29 cellular contexts compared by ENCODE assay signal in the genomic region with DNA sequence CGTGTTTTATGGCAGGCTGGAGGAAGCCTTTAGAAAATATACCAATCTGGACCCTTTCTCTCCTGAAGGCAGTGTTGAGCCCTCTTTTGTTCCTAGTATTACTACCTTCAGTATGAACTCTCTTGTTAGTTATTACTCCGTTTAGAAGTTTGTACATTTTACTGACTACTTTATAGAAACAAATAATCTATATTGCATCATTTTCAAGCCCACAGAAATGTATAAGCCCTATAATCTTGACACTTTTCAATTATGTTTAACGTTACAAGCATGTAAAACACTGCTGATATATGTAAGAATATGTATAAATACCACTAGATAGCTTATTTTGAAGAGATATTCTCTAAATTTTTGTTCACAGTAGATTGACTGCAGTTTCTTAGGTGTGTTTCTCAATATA.
"Had no signal": no experiment of that assay in that cellular context is flagged by ENCODE, and none has a peak within 500 bp of the region (broad histone marks: within the 10 kb centered on the region; RNA-seq: fewer than 3 reads in every experiment).

No MANE protein-coding gene starts in this region.

- H3K27me3 Mint-ChIP-seq: stimulated activated memory B cell treated with anti-CD40 and anti-IgM and Interleukin-4, amounts not matched to agents 10 μg/mL and 1 μg/mL and 100 μg/mL, for 72 hours; stimulated activated naive B cell treated with anti-CD40 and anti-IgM and Interleukin-4, amounts not matched to agents 10 μg/mL and 1 μg/mL and 100 μg/mL, for 72 hours; stimulated activated naive CD8-positive, alpha-beta T cell treated with anti-CD3 and anti-CD28 coated beads, Interleukin-15, amount 100 ng/mL, for 72 hours; stimulated activated naive CD8-positive, alpha-beta T cell treated with anti-CD3 and anti-CD28 coated beads, Interleukin-15, Interleukin-2, amounts not matched to agents 100 ng/mL and 50 ng/mL, for 24 hours; type B pancreatic cell had no signal

- H3K4me3 ChIP-seq: stomach, suprapubic skin, testis, thoracic aorta, thyroid gland, tibial artery, tibial nerve, transverse colon, upper lobe of left lung, upper lobe of right lung, uterus, vagina had no signal

- DNase-seq: stimulated activated CD4-positive, alpha-beta T cell treated with anti-CD3 and anti-CD28 coated beads, Interleukin-2, amount 100 ng/mL, for 48 hours; stimulated activated CD4-positive, alpha-beta T cell treated with anti-CD3 and anti-CD28 coated beads, Interleukin-4, amount 100 ng/mL, for 1 hour; stimulated activated CD4-positive, alpha-beta T cell treated with anti-CD3 and anti-CD28 coated beads, Interleukin-4, amount 100 ng/mL, for 24 hours; stimulated activated CD4-positive, alpha-beta T cell treated with anti-CD3 and anti-CD28 coated beads, Interleukin-4, amount 100 ng/mL, for 4 hours; stimulated activated CD8-positive, alpha-beta memory T cell treated with anti-CD3 and anti-CD28 coated beads, Interleukin-4, amount 100 ng/mL, for 48 hours; stimulated activated naive B cell treated with anti-CD40 and anti-IgM and Interleukin-4, amounts not matched to agents 10 μg/mL and 1 μg/mL and 100 μg/mL, for 72 hours; stimulated activated naive CD4-positive, alpha-beta T cell; stimulated activated naive CD4-positive, alpha-beta T cell treated with Interleukin-2 at 50 U/mL for 16 hours; stimulated activated naive CD8-positive, alpha-beta T cell treated with anti-CD3 and anti-CD28 coated beads, Interleukin-15, amount 100 ng/mL, for 72 hours; stimulated activated naive CD8-positive, alpha-beta T cell treated with anti-CD3 and anti-CD28 coated beads, Interleukin-15, Interleukin-2, amounts not matched to agents 100 U/mL and 50 U/mL, for 24 hours; stomach; substantia nigra; testis; thyroid gland; tibial artery; transverse colon; trophoblast cell; upper lobe of left lung; upper lobe of right lung; uterus had no signal

- FAIRE-seq: urothelium cell line had no signal

- H3K27me3 ChIP-seq: stomach, suprapubic skin, testis, thyroid gland, tibial artery, tibial nerve, transverse colon, upper lobe of left lung, upper lobe of right lung, uterus, vagina had no signal

- ATAC-seq: stimulated activated effector memory CD8-positive, alpha-beta T cell treated with anti-CD3 and anti-CD28 coated beads, Interleukin-12 subunit alpha, Interleukin-12 subunit beta, amount 100 ng/mL, for 72 hours; stimulated activated memory B cell treated with anti-CD40 and anti-IgM and Interleukin-4, amounts not matched to agents 10 μg/mL and 1 μg/mL and 100 μg/mL, for 72 hours; stimulated activated naive B cell treated with anti-CD40 and anti-IgM and Interleukin-4, amounts not matched to agents 10 μg/mL and 1 μg/mL and 100 μg/mL, for 72 hours; stimulated activated naive CD8-positive, alpha-beta T cell treated with anti-CD3 and anti-CD28 coated beads, Interleukin-15, amount 100 ng/mL, for 72 hours; stimulated activated naive CD8-positive, alpha-beta T cell treated with anti-CD3 and anti-CD28 coated beads, Interleukin-15, Interleukin-2, amounts not matched to agents 100 U/mL and 50 U/mL, for 24 hours; upper lobe of right lung had no signal

- H3K27ac Mint-ChIP-seq: stimulated activated effector memory CD8-positive, alpha-beta T cell treated with anti-CD3 and anti-CD28 coated beads, Interleukin-12 subunit alpha, Interleukin-12 subunit beta, amount 100 ng/mL, for 72 hours; stimulated activated memory B cell treated with anti-CD40 and anti-IgM and Interleukin-4, amounts not matched to agents 10 μg/mL and 1 μg/mL and 100 μg/mL, for 72 hours; stimulated activated naive B cell treated with anti-CD40 and anti-IgM and Interleukin-4, amounts not matched to agents 10 μg/mL and 1 μg/mL and 100 μg/mL, for 72 hours; stimulated activated naive CD8-positive, alpha-beta T cell treated with anti-CD3 and anti-CD28 coated beads, Interleukin-15, Interleukin-2, amounts not matched to agents 100 ng/mL and 50 ng/mL, for 24 hours; type B pancreatic cell had no signal

- H3K4me1 ChIP-seq: stomach, suprapubic skin, testis, thyroid gland, tibial artery, tibial nerve, transverse colon, upper lobe of left lung, upper lobe of right lung, uterus, vagina had no signal

- H3K27ac ChIP-seq: stomach, suprapubic skin, testis, thoracic aorta, thyroid gland, tibial artery, tibial nerve, transverse colon, upper lobe of left lung, upper lobe of right lung, uterus, vagina had no signal

- H3K4me1 Mint-ChIP-seq: stimulated activated memory B cell treated with anti-CD40 and anti-IgM and Interleukin-4, amounts not matched to agents 10 μg/mL and 1 μg/mL and 100 μg/mL, for 72 hours; stimulated activated naive CD8-positive, alpha-beta T cell treated with anti-CD3 and anti-CD28 coated beads, Interleukin-15, amount 100 ng/mL, for 72 hours had no signal

- H3K4me3 Mint-ChIP-seq: stimulated activated effector memory CD8-positive, alpha-beta T cell treated with anti-CD3 and anti-CD28 coated beads, Interleukin-12 subunit alpha, Interleukin-12 subunit beta, amount 100 ng/mL, for 72 hours; stimulated activated memory B cell treated with anti-CD40 and anti-IgM and Interleukin-4, amounts not matched to agents 10 μg/mL and 1 μg/mL and 100 μg/mL, for 72 hours; stimulated activated naive B cell treated with anti-CD40 and anti-IgM and Interleukin-4, amounts not matched to agents 10 μg/mL and 1 μg/mL and 100 μg/mL, for 72 hours; stimulated activated naive CD8-positive, alpha-beta T cell treated with anti-CD3 and anti-CD28 coated beads, Interleukin-15, amount 100 ng/mL, for 72 hours; stimulated activated naive CD8-positive, alpha-beta T cell treated with anti-CD3 and anti-CD28 coated beads, Interleukin-15, Interleukin-2, amounts not matched to agents 100 ng/mL and 50 ng/mL, for 24 hours; type B pancreatic cell had no signal

- H3K36me3 ChIP-seq: uterus had no signal

- H3K9me3 ChIP-seq: suprapubic skin, testis, thoracic aorta, thyroid gland, tibial artery, tibial nerve, transverse colon, upper lobe of left lung, upper lobe of right lung, uterus, vagina had no signal

- H3K9me3 Mint-ChIP-seq: stimulated activated naive CD8-positive, alpha-beta T cell treated with anti-CD3 and anti-CD28 coated beads, Interleukin-15, Interleukin-2, amounts not matched to agents 100 ng/mL and 50 ng/mL, for 24 hours had no signal
